9 cellular contexts compared by ENCODE assay signal in the genomic region with DNA sequence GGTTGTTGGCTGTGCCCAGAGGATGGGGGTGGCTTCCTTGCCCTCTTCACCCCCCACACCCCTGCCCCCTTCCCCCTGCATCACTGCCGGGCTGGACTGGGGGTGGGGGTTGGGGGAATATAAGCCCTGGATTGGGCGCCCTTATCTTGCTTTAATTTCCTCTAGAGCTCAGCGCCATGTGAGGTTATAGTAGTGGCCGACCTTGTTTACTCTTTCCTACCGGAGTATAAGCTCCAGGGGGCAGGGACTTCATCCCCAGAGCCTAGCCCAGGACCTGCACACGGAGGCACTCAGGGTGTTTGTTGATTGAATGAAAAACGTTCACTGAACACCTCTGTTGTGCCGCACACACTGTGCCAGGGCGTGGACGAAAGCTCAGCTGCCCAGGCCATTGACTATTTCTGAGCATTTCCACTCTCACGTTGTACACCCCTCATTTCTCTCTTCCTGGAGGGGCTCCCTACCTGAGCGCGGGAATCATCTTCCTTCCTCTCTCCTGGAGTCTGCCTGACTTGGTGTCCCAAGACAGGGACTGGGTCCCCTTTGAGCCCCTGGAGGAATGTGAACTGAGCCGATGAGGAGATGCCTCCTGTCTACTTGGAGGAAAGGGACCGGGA. TPM values are rescaled to one million over a fixed set of nuclear protein-coding genes. Genes with fewer than 3 reads are reported as not detected.
DNase-seq lines count a peak whose midpoint lies in the region; ATAC-seq and TF ChIP-seq lines count a peak whose summit lies in the region.
"Had no signal": no experiment of that assay in that cellular context is flagged by ENCODE, and none has a peak within 500 bp of the region (broad histone marks: within the 10 kb centered on the region; RNA-seq: fewer than 3 reads in every experiment).

No MANE protein-coding gene starts in this region.

- H3K4me3 ChIP-seq in HCT116 (replicated peaks in 1 of 2; ENCODE audit: low read depth in 1 of 2, low read length in 2 of 2) (peak overlapping the region; percentile 24 to 47), iPS-20b (ENCODE audit: low read length) (peak overlapping the region; percentile 64)

- H3K36me3 Mint-ChIP-seq in WTC11, result no peaks in the 10 kb centered on the region
- H3K36me3 Mint-ChIP-seq in stimulated activated memory B cell treated with anti-CD40 and anti-IgM and Interleukin-4, amounts not matched to agents 10 μg/mL and 1 μg/mL and 100 μg/mL, for 72 hours, result no peaks in the 10 kb centered on the region

- no peaks in the 10 kb centered on the region for H3K27me3 Mint-ChIP-seq in WTC11 (ENCODE audit: low read depth)
- H3K27me3 Mint-ChIP-seq in stimulated activated memory B cell treated with anti-CD40 and anti-IgM and Interleukin-4, amounts not matched to agents 10 μg/mL and 1 μg/mL and 100 μg/mL, for 72 hours, result peaks cover 4% of the 10 kb centered on the region

- H3K9me3 ChIP-seq in HCT116 (ENCODE audit: control insufficient read depth in 1 of 2, insufficient read depth in 1 of 2, low read depth in 1 of 2, low read length in 2 of 2) (no peaks in the 10 kb centered on the region), iPS-20b (ENCODE audit: insufficient read depth, low read depth, low read length) (no peaks in the 10 kb centered on the region)

- POLR2A ChIA-PET in HCT116 (lab: Charles Lee) (no interaction called here), WTC11 (lab: Charles Lee) (no interaction called here)

- H3K4me3 Mint-ChIP-seq in WTC11, result peak overlapping the region; percentile 61
- peak overlapping the region; percentile 70 for H3K4me3 Mint-ChIP-seq in stimulated activated memory B cell treated with anti-CD40 and anti-IgM and Interleukin-4, amounts not matched to agents 10 μg/mL and 1 μg/mL and 100 μg/mL, for 72 hours

- H3K4me1 ChIP-seq in HCT116 (ENCODE audit: control insufficient read depth in 1 of 2, insufficient read depth in 2 of 2, low read length in 2 of 2), result peaks cover 4 to 6% of the 10 kb centered on the region in 2 experiments; a peak in 3 of 4 replicates
- H3K4me1 ChIP-seq in iPS-20b (ENCODE audit: insufficient read depth, low read length), result no peaks in the 10 kb centered on the region

- peak overlapping the region; percentile 58 for H3K27ac Mint-ChIP-seq in WTC11
- peak overlapping the region; percentile 93 for H3K27ac Mint-ChIP-seq in stimulated activated memory B cell treated with anti-CD40 and anti-IgM and Interleukin-4, amounts not matched to agents 10 μg/mL and 1 μg/mL and 100 μg/mL, for 72 hours

- H4K20me1 ChIP-seq in HCT116 (ENCODE audit: insufficient read depth), result no peaks in the 10 kb centered on the region

- TF ChIP-seq CTCF in HCT116 (IDR thresholded peaks at IDR 0.05 in 2 of 3, conservative IDR thresholded peaks at IDR 0.05 in 1 of 3; ENCODE audit: borderline replicate concordance in 1 of 3, insufficient read depth in 1 of 3, low read depth in 2 of 3, low read length in 2 of 3), result no peak
- TF ChIP-seq CTCF in WTC11 (IDR thresholded peaks at IDR 0.05), result no peak

- H3K36me3 ChIP-seq in HCT116 (ENCODE audit: control insufficient read depth in 1 of 2, insufficient read depth in 2 of 2, low read length in 2 of 2) (no peaks in the 10 kb centered on the region), iPS-20b (ENCODE audit: insufficient read depth, low read depth, low read length) (no peaks in the 10 kb centered on the region)

- RAD21 ChIA-PET in HCT116 (lab: Charles Lee; ENCODE audit: low non-redundant PET in 1 of 2, low total read pairs in 2 of 2, uncharacterized antibody in 2 of 2, unreplicated experiment in 2 of 2), result interaction anchor here (1.0 to 1.5 kb wide), 3 partner anchors 84 to 162 kb away, joined by 3 to 9 read pairs (median 7); no protein-coding TSS in a partner anchor

- peak overlapping the region; percentile 98 for H2AFZ ChIP-seq in HCT116 (ENCODE audit: low read depth, low read length, poor library complexity, severe bottlenecking)

- peak overlapping the region; percentile 79 for H3K4me2 ChIP-seq in HCT116 (ENCODE audit: low read length)

- DNase-seq in HCT116 (ENCODE audit: low read depth, low spot score) (no peak), WTC11 (ENCODE audit: low spot score) (no peak), GF-D8 (lab: John Stamatoyannopoulos, UW) (no peak), NCI-H2107 (lab: John Stamatoyannopoulos, UW) (no peak), NCI-H524 (lab: John Stamatoyannopoulos, UW) (no peak), islet precursor cell (no peak)

- CTCF ChIA-PET in HCT116 (lab: Charles Lee), result interaction anchor here (0.5 to 4.4 kb wide), 6 partner anchors 62 to 163 kb away, joined by 3 to 36 read pairs (median 4); partner anchors contain the start of gene GPR55
- CTCF ChIA-PET in WTC11 (lab: Charles Lee), result interaction anchor here (0.6 to 6.3 kb wide), 30 partner anchors 9 to 407 kb away, joined by 3 to 85 read pairs (median 6); partner anchors contain the start of genes GPR55 and SPATA3

- no peaks in the 10 kb centered on the region for H3K9me3 Mint-ChIP-seq in WTC11
- no peaks in the 10 kb centered on the region for H3K9me3 Mint-ChIP-seq in stimulated activated memory B cell treated with anti-CD40 and anti-IgM and Interleukin-4, amounts not matched to agents 10 μg/mL and 1 μg/mL and 100 μg/mL, for 72 hours

- no peak for TF ChIP-seq POLR2A in HCT116 (IDR thresholded peaks at IDR 0.05; ENCODE audit: borderline replicate concordance, extremely low read depth, insufficient read depth, insufficient read length)

- no peaks in the 10 kb centered on the region for H3K79me2 ChIP-seq in HCT116 (ENCODE audit: insufficient read depth, low read length)

- TF ChIP-seq RAD21 in HCT116 (IDR thresholded peaks at IDR 0.05; ENCODE audit: low read depth), result no peak

- H3K27ac ChIP-seq in HCT116 (ENCODE audit: low read depth, low read length) (no peak overlapping the region), iPS-20b (ENCODE audit: low read length) (no peak overlapping the region)

- no TSS peak for BruUV-seq in HCT116 (replicated peaks; lab: Mats Ljungman, UMichigan)

- H3K9me2 ChIP-seq in HCT116 (ENCODE audit: insufficient read depth), result no peaks in the 10 kb centered on the region

- H3K4me1 Mint-ChIP-seq in WTC11, result peaks cover 24% of the 10 kb centered on the region
- peaks cover 48% of the 10 kb centered on the region for H3K4me1 Mint-ChIP-seq in stimulated activated memory B cell treated with anti-CD40 and anti-IgM and Interleukin-4, amounts not matched to agents 10 μg/mL and 1 μg/mL and 100 μg/mL, for 72 hours

- intact Hi-C loops in HCT116 (cut with micrococcal nuclease), result loop anchor here (1.0 kb wide), 2 partner anchors 84 to 162 kb away; no protein-coding TSS in a partner anchor

- 0 out of 2 replicates have a peak overlapping the region, but pooled peaks have one; percentile 27 for H3K9ac ChIP-seq in HCT116 (ENCODE audit: low read length)
- H3K9ac ChIP-seq in iPS-20b (ENCODE audit: low read depth, low read length), result peak overlapping the region; percentile 14; the same call in 1 of the 2 replicates

- ATAC-seq in HCT116 (no peak), WTC11 (no peak)
- ATAC-seq in stimulated activated memory B cell treated with anti-CD40 and anti-IgM and Interleukin-4, amounts not matched to agents 10 μg/mL and 1 μg/mL and 100 μg/mL, for 72 hours, result no peak

- H3K27me3 ChIP-seq in HCT116 (ENCODE audit: insufficient read depth, low read length) (no peaks in the 10 kb centered on the region), iPS-20b (ENCODE audit: insufficient read depth, low read length) (peaks cover 6% of the 10 kb centered on the region)

TF ChIP-seq in HCT116, 20 proteins besides CTCF, POLR2A, EP300 and RAD21 (continues in another document):
- TF ChIP-seq ZFX (IDR thresholded peaks at IDR 0.05), result no peak

TF ChIP-seq in WTC11, 78 proteins besides CTCF, POLR2A, EP300 and RAD21:
- TF ChIP-seq NR2C2 (CRISPR knock-in tag; IDR thresholded peaks at IDR 0.05) (no peak), ZSCAN18 (CRISPR knock-in tag; IDR thresholded peaks at IDR 0.05) (no peak), ZNF396 (CRISPR knock-in tag; IDR thresholded peaks at IDR 0.05; ENCODE audit: borderline replicate concordance) (no peak), ETV6 (CRISPR knock-in tag; IDR thresholded peaks at IDR 0.05) (0 out of 2 replicates have a peak, but pooled peaks have one; percentile 8), JUN (CRISPR knock-in tag; IDR thresholded peaks at IDR 0.05) (no peak)

RNA-seq across cellular contexts. Expression of gene SPATA3, which starts 9.3 kb away (rescaled TPM):
- total RNA-seq in HCT116 (2021; ENCODE audit: unreplicated experiment), result not detected
- not detected in 2 replicates for polyA plus RNA-seq in HCT116 (2012)
- not detected in 3 replicates for total RNA-seq in WTC11 (2021)
- total RNA-seq: T-helper 2 cell treated with Interferon-gamma antibody and Interleukin-4, amounts not matched to agents 100 ng/mL and 5 ng/mL, for 36 hours had no signal

RNA-seq across cellular contexts. Expression of gene C2orf72, which starts 50.7 kb away (rescaled TPM):
- total RNA-seq in HCT116 (2021; ENCODE audit: unreplicated experiment), result 3.7 TPM
- polyA plus RNA-seq in HCT116 (2012), result 2.7 and 3.1 TPM in 2 replicates
- total RNA-seq in WTC11 (2021), result 1.3 to 2.8 TPM (median 1.7 TPM) in 3 replicates
- total RNA-seq: T-helper 2 cell treated with Interferon-gamma antibody and Interleukin-4, amounts not matched to agents 100 ng/mL and 5 ng/mL, for 36 hours had no signal
